In the genomic region with DNA sequence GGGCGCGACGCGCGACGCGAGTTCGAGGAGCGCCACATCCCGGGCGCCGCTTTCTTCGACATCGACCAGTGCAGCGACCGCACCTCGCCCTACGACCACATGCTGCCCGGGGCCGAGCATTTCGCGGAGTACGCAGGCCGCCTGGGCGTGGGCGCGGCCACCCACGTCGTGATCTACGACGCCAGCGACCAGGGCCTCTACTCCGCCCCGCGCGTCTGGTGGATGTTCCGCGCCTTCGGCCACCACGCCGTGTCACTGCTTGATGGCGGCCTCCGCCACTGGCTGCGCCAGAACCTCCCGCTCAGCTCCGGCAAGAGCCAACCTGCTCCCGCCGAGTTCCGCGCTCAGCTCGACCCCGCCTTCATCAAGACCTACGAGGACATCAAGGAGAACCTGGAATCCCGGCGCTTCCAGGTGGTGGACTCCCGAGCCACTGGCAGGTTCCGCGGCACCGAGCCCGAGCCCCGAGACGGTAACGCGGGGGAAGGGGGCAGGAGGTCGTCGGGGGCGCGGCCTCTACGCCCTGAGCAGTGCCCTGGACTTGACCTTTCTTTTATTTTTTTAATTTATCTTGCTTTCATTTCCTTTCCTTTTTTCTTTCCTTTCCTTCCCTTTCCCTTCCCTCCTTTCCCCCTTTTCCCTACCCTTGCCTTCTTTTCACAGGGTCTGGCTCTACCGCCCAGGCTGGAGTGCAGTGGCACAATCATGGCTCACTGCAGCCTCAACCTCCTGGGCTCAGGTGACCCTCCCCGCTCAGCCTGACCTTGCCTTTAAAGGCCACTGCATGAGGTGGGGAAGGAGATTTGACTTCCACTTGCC, we compare ENCODE assay signal across 1 cellular context.
TF ChIP-seq lines count a peak whose summit lies in the region.

No MANE protein-coding gene starts in this region.

TF ChIP-seq in HepG2, 621 proteins besides CTCF, POLR2A, EP300 and RAD21 (continued from another document):
- TF ChIP-seq, protein P1, sequence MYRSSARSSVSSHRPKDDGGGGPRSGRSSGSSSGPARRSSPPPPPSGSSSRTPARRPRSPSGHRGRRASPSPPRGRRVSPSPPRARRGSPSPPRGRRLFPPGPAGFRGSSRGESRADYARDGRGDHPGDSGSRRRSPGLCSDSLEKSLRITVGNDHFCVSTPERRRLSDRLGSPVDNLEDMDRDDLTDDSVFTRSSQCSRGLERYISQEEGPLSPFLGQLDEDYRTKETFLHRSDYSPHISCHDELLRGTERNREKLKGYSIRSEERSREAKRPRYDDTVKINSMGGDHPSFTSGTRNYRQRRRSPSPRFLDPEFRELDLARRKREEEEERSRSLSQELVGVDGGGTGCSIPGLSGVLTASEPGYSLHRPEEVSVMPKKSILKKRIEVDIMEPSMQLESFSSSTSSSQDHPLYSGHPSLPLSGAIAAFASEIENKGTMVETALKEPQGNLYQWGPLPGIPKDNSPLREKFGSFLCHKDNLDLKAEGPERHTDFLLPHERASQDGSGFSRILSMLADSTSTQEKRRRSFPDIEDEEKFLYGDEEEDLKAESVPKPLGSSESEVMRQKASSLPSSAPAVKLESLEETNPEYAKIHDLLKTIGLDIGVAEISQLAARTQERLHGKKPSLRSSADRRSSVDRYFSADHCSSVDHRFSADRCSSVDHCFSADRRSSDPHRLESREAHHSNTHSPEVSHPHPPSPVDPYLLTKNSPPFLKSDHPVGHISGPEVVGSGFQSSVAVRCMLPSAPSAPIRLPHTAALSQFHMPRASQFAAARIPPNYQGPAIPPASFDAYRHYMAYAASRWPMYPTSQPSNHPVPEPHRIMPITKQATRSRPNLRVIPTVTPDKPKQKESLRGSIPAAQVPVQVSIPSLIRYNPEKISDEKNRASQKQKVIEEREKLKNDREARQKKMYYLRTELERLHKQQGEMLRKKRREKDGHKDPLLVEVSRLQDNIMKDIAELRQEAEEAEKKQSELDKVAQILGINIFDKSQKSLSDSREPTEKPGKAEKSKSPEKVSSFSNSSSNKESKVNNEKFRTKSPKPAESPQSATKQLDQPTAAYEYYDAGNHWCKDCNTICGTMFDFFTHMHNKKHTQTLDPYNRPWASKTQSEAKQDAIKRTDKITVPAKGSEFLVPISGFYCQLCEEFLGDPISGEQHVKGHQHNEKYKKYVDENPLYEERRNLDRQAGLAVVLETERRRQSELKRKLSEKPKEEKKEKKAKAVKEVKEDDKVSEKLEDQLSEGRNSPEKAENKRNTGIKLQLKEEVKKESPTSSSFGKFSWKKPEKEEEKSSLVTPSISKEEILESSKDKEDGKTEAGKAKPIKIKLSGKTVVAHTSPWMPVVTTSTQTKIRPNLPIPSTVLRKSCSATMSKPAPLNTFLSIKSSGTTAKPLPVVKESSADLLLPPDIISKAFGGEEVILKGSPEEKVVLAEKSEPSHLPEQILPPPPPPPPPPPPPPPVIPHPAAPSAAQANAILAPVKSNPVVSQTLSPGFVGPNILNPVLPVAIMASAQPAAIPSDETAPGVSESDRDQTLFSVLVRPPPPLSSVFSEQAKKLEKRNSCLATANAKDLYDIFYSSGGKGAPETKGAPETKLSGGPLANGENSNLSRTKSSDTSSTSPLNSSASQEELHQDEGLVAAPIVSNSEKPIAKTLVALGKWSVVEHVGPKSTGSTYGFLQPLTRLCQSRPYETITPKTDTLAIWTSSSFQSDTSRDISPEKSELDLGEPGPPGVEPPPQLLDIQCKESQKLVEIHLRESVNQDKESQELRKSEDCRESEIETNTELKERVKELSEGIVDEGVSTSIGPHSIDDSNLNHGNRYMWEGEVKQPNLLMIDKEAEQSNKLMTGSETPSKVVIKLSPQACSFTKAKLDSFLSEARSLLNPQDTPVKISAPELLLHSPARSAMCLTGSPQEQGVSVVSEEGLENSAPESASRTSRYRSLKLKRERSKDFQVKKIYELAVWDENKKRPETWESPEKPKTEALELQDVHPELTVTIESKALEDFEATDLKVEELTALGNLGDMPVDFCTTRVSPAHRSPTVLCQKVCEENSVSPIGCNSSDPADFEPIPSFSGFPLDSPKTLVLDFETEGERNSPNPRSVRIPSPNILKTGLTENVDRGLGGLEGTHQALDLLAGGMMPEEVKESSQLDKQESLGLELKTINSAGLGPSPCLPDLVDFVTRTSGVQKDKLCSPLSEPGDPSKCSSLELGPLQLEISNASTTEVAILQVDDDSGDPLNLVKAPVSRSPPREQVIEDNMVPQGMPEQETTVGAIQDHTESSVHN (CRISPR knock-in tag; IDR thresholded peaks at IDR 0.05) = no peak
- TF ChIP-seq DNMT3B (CRISPR knock-in tag; conservative IDR thresholded peaks at IDR 0.05) (no peak), KDM5A (IDR thresholded peaks at IDR 0.05; ENCODE audit: borderline replicate concordance, low read length) (no peak), MYNN (CRISPR knock-in tag; IDR thresholded peaks at IDR 0.05; ENCODE audit: low read depth) (no peak)
- TF ChIP-seq, protein P2, sequence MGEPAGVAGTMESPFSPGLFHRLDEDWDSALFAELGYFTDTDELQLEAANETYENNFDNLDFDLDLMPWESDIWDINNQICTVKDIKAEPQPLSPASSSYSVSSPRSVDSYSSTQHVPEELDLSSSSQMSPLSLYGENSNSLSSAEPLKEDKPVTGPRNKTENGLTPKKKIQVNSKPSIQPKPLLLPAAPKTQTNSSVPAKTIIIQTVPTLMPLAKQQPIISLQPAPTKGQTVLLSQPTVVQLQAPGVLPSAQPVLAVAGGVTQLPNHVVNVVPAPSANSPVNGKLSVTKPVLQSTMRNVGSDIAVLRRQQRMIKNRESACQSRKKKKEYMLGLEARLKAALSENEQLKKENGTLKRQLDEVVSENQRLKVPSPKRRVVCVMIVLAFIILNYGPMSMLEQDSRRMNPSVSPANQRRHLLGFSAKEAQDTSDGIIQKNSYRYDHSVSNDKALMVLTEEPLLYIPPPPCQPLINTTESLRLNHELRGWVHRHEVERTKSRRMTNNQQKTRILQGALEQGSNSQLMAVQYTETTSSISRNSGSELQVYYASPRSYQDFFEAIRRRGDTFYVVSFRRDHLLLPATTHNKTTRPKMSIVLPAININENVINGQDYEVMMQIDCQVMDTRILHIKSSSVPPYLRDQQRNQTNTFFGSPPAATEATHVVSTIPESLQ (CRISPR knock-in tag; conservative IDR thresholded peaks at IDR 0.05) = no peak
